2 cellular contexts compared by ENCODE assay signal in genomic region chr14:92099802-92100201, GRCh38.
TF ChIP-seq lines count a peak whose summit lies in the region.

No MANE protein-coding gene starts in this region.

TF ChIP-seq in IMR-90, 13 proteins besides CTCF, POLR2A, EP300 and RAD21:
- TF ChIP-seq RCOR1 (IDR thresholded peaks at IDR 0.05; ENCODE audit: insufficient replicate concordance, low read length) (no peak), MAFK (IDR thresholded peaks at IDR 0.05; ENCODE audit: low read depth, low read length) (no peak), NFE2L2 (IDR thresholded peaks at IDR 0.05; ENCODE audit: low read depth, low read length) (no peak), ELK1 (IDR thresholded peaks at IDR 0.05; ENCODE audit: borderline replicate concordance, low read depth, low read length) (no peak)

TF ChIP-seq in GM12878, 131 proteins besides CTCF, POLR2A, EP300 and RAD21:
- TF ChIP-seq ATF7 (IDR thresholded peaks at IDR 0.05; ENCODE audit: low read depth): 0 out of 2 replicates have a peak, but pooled peaks have one; percentile 16
- no peak for TF ChIP-seq ASH2L (IDR thresholded peaks at IDR 0.05; ENCODE audit: borderline replicate concordance, low read depth)
- TF ChIP-seq MXI1 (IDR thresholded peaks at IDR 0.05; ENCODE audit: low read depth, low read length): no peak
- no peak for TF ChIP-seq SUPT20H (IDR thresholded peaks at IDR 0.05; ENCODE audit: borderline replicate concordance, control insufficient read depth, low read depth, low read length)
- no peak for TF ChIP-seq BHLHE40 (IDR thresholded peaks at IDR 0.05; ENCODE audit: borderline replicate concordance in 1 of 2, low read depth in 2 of 2, low read length in 1 of 2)
- peak; percentile 33; the same call in 1 of the 2 replicates for TF ChIP-seq ZBTB40 (IDR thresholded peaks at IDR 0.05; ENCODE audit: borderline replicate concordance)
- TF ChIP-seq, protein P1, sequence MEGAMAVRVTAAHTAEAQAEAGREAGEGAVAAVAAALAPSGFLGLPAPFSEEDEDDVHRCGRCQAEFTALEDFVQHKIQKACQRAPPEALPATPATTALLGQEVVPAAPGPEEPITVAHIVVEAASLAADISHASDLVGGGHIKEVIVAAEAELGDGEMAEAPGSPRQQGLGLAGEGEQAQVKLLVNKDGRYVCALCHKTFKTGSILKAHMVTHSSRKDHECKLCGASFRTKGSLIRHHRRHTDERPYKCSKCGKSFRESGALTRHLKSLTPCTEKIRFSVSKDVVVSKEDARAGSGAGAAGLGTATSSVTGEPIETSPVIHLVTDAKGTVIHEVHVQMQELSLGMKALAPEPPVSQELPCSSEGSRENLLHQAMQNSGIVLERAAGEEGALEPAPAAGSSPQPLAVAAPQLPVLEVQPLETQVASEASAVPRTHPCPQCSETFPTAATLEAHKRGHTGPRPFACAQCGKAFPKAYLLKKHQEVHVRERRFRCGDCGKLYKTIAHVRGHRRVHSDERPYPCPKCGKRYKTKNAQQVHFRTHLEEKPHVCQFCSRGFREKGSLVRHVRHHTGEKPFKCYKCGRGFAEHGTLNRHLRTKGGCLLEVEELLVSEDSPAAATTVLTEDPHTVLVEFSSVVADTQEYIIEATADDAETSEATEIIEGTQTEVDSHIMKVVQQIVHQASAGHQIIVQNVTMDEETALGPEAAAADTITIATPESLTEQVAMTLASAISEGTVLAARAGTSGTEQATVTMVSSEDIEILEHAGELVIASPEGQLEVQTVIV (IDR thresholded peaks at IDR 0.05; ENCODE audit: borderline replicate concordance, partially characterized antibody): no peak
- no peak for TF ChIP-seq PML (IDR thresholded peaks at IDR 0.05; ENCODE audit: low read length)
- TF ChIP-seq FOXK2 (IDR thresholded peaks at IDR 0.05): no peak
- TF ChIP-seq, protein P2, sequence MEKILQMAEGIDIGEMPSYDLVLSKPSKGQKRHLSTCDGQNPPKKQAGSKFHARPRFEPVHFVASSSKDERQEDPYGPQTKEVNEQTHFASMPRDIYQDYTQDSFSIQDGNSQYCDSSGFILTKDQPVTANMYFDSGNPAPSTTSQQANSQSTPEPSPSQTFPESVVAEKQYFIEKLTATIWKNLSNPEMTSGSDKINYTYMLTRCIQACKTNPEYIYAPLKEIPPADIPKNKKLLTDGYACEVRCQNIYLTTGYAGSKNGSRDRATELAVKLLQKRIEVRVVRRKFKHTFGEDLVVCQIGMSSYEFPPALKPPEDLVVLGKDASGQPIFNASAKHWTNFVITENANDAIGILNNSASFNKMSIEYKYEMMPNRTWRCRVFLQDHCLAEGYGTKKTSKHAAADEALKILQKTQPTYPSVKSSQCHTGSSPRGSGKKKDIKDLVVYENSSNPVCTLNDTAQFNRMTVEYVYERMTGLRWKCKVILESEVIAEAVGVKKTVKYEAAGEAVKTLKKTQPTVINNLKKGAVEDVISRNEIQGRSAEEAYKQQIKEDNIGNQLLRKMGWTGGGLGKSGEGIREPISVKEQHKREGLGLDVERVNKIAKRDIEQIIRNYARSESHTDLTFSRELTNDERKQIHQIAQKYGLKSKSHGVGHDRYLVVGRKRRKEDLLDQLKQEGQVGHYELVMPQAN (conservative IDR thresholded peaks at IDR 0.05): no peak
- TF ChIP-seq PAX5 (IDR thresholded peaks at IDR 0.05; ENCODE audit: borderline replicate concordance, low read depth, low read length): no peak
- TF ChIP-seq CEBPZ (IDR thresholded peaks at IDR 0.05; ENCODE audit: low read depth, low read length): no peak
- TF ChIP-seq IKZF2 (IDR thresholded peaks at IDR 0.05): no peak
- TF ChIP-seq BCLAF1 (IDR thresholded peaks at IDR 0.05): no peak
- TF ChIP-seq ZBTB4 (CRISPR knock-in tag; IDR thresholded peaks at IDR 0.05): no peak
TF ChIP-seq in GM12878: peak in this region for 2.
